Comparison of ENCODE assay signal across 10 cellular contexts in the genomic region with DNA sequence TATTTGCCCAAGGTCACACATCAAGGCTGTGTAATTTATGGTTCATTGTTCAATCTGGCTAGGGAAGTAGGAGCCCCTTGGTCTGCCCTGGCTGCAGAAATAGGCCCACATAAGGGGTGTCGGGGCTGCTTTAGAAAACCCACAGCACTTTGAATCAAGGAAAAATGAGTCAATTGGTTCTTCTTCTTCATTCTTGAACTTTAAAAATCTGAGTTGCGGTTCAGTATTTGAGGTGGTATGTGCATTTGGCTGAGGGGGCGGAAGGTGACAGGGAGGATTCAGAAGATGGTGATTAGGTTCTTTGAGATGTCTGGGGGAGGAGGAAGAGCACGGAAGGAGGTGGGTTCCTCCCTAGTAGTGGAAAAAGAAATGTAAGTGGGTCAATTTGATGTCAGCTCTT.
A peak's percentile ranks its signal among the peaks of the same experiment; 100 is the strongest.
DNase-seq lines count a peak whose midpoint lies in the region; ATAC-seq and TF ChIP-seq lines count a peak whose summit lies in the region.
"Had no signal": no experiment of that assay in that cellular context is flagged by ENCODE, and none has a peak within 500 bp of the region (broad histone marks: within the 10 kb centered on the region; RNA-seq: fewer than 3 reads in every experiment).

No MANE protein-coding gene starts in this region.

- no peak overlapping the region for H3K27ac Mint-ChIP-seq in CD4-positive, alpha-beta T cell
- H3K27ac Mint-ChIP-seq in GM23338, result no peak overlapping the region
- no peak overlapping the region for H3K27ac Mint-ChIP-seq in activated T-helper 2 cell treated with anti-CD3 and anti-CD28 coated beads, Interferon-gamma antibody, Interleukin-2, Interleukin-4, amounts not matched to agents 10 μg/mL and 5 μg/mL and 100 μg/mL, durations not matched to agents 14 hours and 24 hours and 36 hours

- peak; percentile 32 for ATAC-seq in CD4-positive, alpha-beta T cell (ENCODE audit: poor library complexity)
- no peak for ATAC-seq in GM23338
- ATAC-seq in HG03139 (IDR thresholded peaks at IDR 0.05; ENCODE audit: unreplicated experiment), result no peak
- ATAC-seq in GM21367 (IDR thresholded peaks at IDR 0.05; ENCODE audit: unreplicated experiment), result no peak
- ATAC-seq: heart right ventricle had no signal

- H3K27ac ChIP-seq in CD4-positive, alpha-beta T cell (ENCODE audit: low read depth, low read length), result no peak overlapping the region
- H3K27ac ChIP-seq in GM23338 (ENCODE audit: low read depth), result no peak overlapping the region
- peak overlapping the region in 7 of 8 donors; percentile 6 to 77 (median 54) for H3K27ac ChIP-seq in spleen

- no peak for TF ChIP-seq CTCF in CD4-positive, alpha-beta T cell (IDR thresholded peaks at IDR 0.05)
- TF ChIP-seq CTCF in GM23338 (conservative IDR thresholded peaks at IDR 0.05; ENCODE audit: low read depth in 2 of 2) (no peak), spleen (IDR thresholded peaks at IDR 0.05 in 8 of 11, conservative IDR thresholded peaks at IDR 0.05 in 3 of 11) (no peak)

- CTCF ChIA-PET in CD4-positive, alpha-beta T cell (lab: Charles Lee), result no interaction called here

- H3K27me3 Mint-ChIP-seq in CD4-positive, alpha-beta T cell, result no peaks in the 10 kb centered on the region
- H3K27me3 Mint-ChIP-seq in GM23338 (ENCODE audit: insufficient read depth, low read depth, poor library complexity), result peaks cover 4% of the 10 kb centered on the region
- H3K27me3 Mint-ChIP-seq in activated T-helper 2 cell treated with anti-CD3 and anti-CD28 coated beads, Interferon-gamma antibody, Interleukin-2, Interleukin-4, amounts not matched to agents 10 μg/mL and 5 μg/mL and 100 μg/mL, durations not matched to agents 14 hours and 24 hours and 36 hours (ENCODE audit: low read depth), result peaks cover 5% of the 10 kb centered on the region

- intact Hi-C loops in CD4-positive, alpha-beta T cell (cut with DNase I, micrococcal nuclease), result loop anchor here (5.0 to 10.0 kb wide), 2 partner anchors 268 to 270 kb away; no protein-coding TSS in a partner anchor
- intact Hi-C loops in spleen (cut with DNase I; ENCODE audit: low total_unique reads), result no loop called here
- intact Hi-C loops in activated T-helper 2 cell treated with anti-CD3 and anti-CD28 coated beads, Interferon-gamma antibody, Interleukin-2, Interleukin-4, amounts not matched to agents 10 μg/mL and 5 μg/mL and 100 μg/mL, durations not matched to agents 14 hours and 24 hours and 36 hours (cut with micrococcal nuclease), result loop anchor here (1.0 to 10.0 kb wide), 8 partner anchors 21 to 438 kb away; no protein-coding TSS in a partner anchor

- peaks cover 5% of the 10 kb centered on the region for H3K9me2 ChIP-seq in GM23338 (ENCODE audit: insufficient read depth)

- H3K27me3 ChIP-seq in CD4-positive, alpha-beta T cell (ENCODE audit: control insufficient read depth, insufficient read depth, low read length), result no peaks in the 10 kb centered on the region
- H3K27me3 ChIP-seq in GM23338 (ENCODE audit: insufficient read depth) (no peaks in the 10 kb centered on the region), spleen (replicated peaks in 1 of 7) (no peaks in the 10 kb centered on the region)
- H3K27me3 ChIP-seq: heart right ventricle had no signal

- H3K4me3 ChIP-seq in GM23338 (no peak overlapping the region), spleen (no peak overlapping the region)
- H3K4me3 ChIP-seq: heart right ventricle had no signal

- H3F3A ChIP-seq in GM23338 (replicated peaks; ENCODE audit: low read depth), result no peaks in the 10 kb centered on the region

- H3K36me3 ChIP-seq in GM23338 (ENCODE audit: insufficient read depth) (no peaks in the 10 kb centered on the region), spleen (no peaks in the 10 kb centered on the region)
- H3K36me3 ChIP-seq: heart right ventricle had no signal

- H3K4me3 Mint-ChIP-seq in CD4-positive, alpha-beta T cell, result no peak overlapping the region
- H3K4me3 Mint-ChIP-seq in GM23338, result no peak overlapping the region
- H3K4me3 Mint-ChIP-seq in activated T-helper 2 cell treated with anti-CD3 and anti-CD28 coated beads, Interferon-gamma antibody, Interleukin-2, Interleukin-4, amounts not matched to agents 10 μg/mL and 5 μg/mL and 100 μg/mL, durations not matched to agents 14 hours and 24 hours and 36 hours (ENCODE audit: low read depth), result no peak overlapping the region

- no peak for TF ChIP-seq POLR2A in spleen (IDR thresholded peaks at IDR 0.05)

- H3K36me3 Mint-ChIP-seq in CD4-positive, alpha-beta T cell (ENCODE audit: low read depth), result no peaks in the 10 kb centered on the region
- H3K36me3 Mint-ChIP-seq in GM23338 (ENCODE audit: low read depth), result no peaks in the 10 kb centered on the region
- H3K36me3 Mint-ChIP-seq in activated T-helper 2 cell treated with anti-CD3 and anti-CD28 coated beads, Interferon-gamma antibody, Interleukin-2, Interleukin-4, amounts not matched to agents 10 μg/mL and 5 μg/mL and 100 μg/mL, durations not matched to agents 14 hours and 24 hours and 36 hours (ENCODE audit: low read depth), result no peaks in the 10 kb centered on the region

- POLR2A ChIA-PET in CD4-positive, alpha-beta T cell (lab: Charles Lee), result interaction anchor here (0.8 to 2.0 kb wide), 6 partner anchors 26 to 275 kb away, joined by 3 to 7 read pairs (median 4); no protein-coding TSS in a partner anchor

- no peaks in the 10 kb centered on the region for H3K79me2 ChIP-seq in GM23338 (replicated peaks; ENCODE audit: insufficient read depth)

- peak overlapping the region; percentile 72; the same call in 1 of the 2 replicates for H2AFZ ChIP-seq in GM23338

- no peak for DNase-seq in CD4-positive, alpha-beta T cell
- no peak for DNase-seq in GM23338 (ENCODE audit: low spot score)
- peak in 2 of 3 experiments; percentile 20 to 45 for DNase-seq in activated CD8-positive, alpha-beta memory T cell treated with anti-CD3 and anti-CD28 coated beads for 48 hours (ENCODE audit: low read depth in 2 of 3, low spot score in 2 of 3)
- DNase-seq in spleen, result no peak
- DNase-seq in effector CD4-positive, alpha-beta T cell, result no peak
- DNase-seq in activated T-helper 2 cell treated with anti-CD3 and anti-CD28 coated beads, Interferon-gamma antibody, Interleukin-2, Interleukin-4, amounts not matched to agents 10 μg/mL and 5 μg/mL and 100 μg/mL, durations not matched to agents 14 hours and 24 hours and 36 hours (ENCODE audit: low spot score), result no peak
- DNase-seq: heart right ventricle, NCI-H2029 had no signal

- H4K20me1 ChIP-seq in GM23338 (replicated peaks; ENCODE audit: insufficient read depth), result no peaks in the 10 kb centered on the region

- H3K4me1 Mint-ChIP-seq in CD4-positive, alpha-beta T cell (ENCODE audit: low read depth), result peaks cover 11% of the 10 kb centered on the region
- H3K4me1 Mint-ChIP-seq in GM23338, result peaks cover 9% of the 10 kb centered on the region
- H3K4me1 Mint-ChIP-seq in activated T-helper 2 cell treated with anti-CD3 and anti-CD28 coated beads, Interferon-gamma antibody, Interleukin-2, Interleukin-4, amounts not matched to agents 10 μg/mL and 5 μg/mL and 100 μg/mL, durations not matched to agents 14 hours and 24 hours and 36 hours (ENCODE audit: low read depth), result peaks cover 17% of the 10 kb centered on the region

- H3K9me3 ChIP-seq in CD4-positive, alpha-beta T cell (ENCODE audit: control insufficient read depth, low read length), result no peaks in the 10 kb centered on the region
- no peaks in the 10 kb centered on the region for H3K9me3 ChIP-seq in spleen
- H3K9me3 ChIP-seq: heart right ventricle had no signal

- H3K9me3 Mint-ChIP-seq in CD4-positive, alpha-beta T cell, result no peaks in the 10 kb centered on the region
- no peaks in the 10 kb centered on the region for H3K9me3 Mint-ChIP-seq in GM23338
- H3K9me3 Mint-ChIP-seq in activated T-helper 2 cell treated with anti-CD3 and anti-CD28 coated beads, Interferon-gamma antibody, Interleukin-2, Interleukin-4, amounts not matched to agents 10 μg/mL and 5 μg/mL and 100 μg/mL, durations not matched to agents 14 hours and 24 hours and 36 hours, result no peaks in the 10 kb centered on the region

- H3K4me1 ChIP-seq in GM23338 (ENCODE audit: insufficient read depth) (peaks cover 26% of the 10 kb centered on the region), spleen (peaks cover 32 to 91% (median 74%) of the 10 kb centered on the region in 6 donors)

- no peak overlapping the region for H3K4me2 ChIP-seq in GM23338

- 33 to 62% (median 44%) methylated on average over 4 of the region's 4 CpGs for WGBS in spleen, 5 donors

TF ChIP-seq in GM23338, 12 proteins besides CTCF, POLR2A, EP300 and RAD21 (continues in another document):
- TF ChIP-seq CREB1 (CRISPR knock-in tag; IDR thresholded peaks at IDR 0.05; ENCODE audit: low read depth), result no peak
- TF ChIP-seq EZH2 (IDR thresholded peaks at IDR 0.05; ENCODE audit: low read depth, unreplicated experiment), result no peak
- TF ChIP-seq, protein P1, sequence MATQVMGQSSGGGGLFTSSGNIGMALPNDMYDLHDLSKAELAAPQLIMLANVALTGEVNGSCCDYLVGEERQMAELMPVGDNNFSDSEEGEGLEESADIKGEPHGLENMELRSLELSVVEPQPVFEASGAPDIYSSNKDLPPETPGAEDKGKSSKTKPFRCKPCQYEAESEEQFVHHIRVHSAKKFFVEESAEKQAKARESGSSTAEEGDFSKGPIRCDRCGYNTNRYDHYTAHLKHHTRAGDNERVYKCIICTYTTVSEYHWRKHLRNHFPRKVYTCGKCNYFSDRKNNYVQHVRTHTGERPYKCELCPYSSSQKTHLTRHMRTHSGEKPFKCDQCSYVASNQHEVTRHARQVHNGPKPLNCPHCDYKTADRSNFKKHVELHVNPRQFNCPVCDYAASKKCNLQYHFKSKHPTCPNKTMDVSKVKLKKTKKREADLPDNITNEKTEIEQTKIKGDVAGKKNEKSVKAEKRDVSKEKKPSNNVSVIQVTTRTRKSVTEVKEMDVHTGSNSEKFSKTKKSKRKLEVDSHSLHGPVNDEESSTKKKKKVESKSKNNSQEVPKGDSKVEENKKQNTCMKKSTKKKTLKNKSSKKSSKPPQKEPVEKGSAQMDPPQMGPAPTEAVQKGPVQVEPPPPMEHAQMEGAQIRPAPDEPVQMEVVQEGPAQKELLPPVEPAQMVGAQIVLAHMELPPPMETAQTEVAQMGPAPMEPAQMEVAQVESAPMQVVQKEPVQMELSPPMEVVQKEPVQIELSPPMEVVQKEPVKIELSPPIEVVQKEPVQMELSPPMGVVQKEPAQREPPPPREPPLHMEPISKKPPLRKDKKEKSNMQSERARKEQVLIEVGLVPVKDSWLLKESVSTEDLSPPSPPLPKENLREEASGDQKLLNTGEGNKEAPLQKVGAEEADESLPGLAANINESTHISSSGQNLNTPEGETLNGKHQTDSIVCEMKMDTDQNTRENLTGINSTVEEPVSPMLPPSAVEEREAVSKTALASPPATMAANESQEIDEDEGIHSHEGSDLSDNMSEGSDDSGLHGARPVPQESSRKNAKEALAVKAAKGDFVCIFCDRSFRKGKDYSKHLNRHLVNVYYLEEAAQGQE (IDR thresholded peaks at IDR 0.05; ENCODE audit: unreplicated experiment), result no peak
- no peak for TF ChIP-seq POLR2AphosphoS5 (IDR thresholded peaks at IDR 0.05; ENCODE audit: low read depth)
- no peak for TF ChIP-seq NANOG (IDR thresholded peaks at IDR 0.05; ENCODE audit: borderline replicate concordance)
- TF ChIP-seq ZNF331 (CRISPR knock-in tag; IDR thresholded peaks at IDR 0.05; ENCODE audit: low read depth), result no peak

Comparison
In these comparisons a context has a peak if more than half of its experiments do, and no peak if none do; other contexts are left out.
1. DNase-seq: peak in activated CD8-positive, alpha-beta memory T cell treated with anti-CD3 and anti-CD28 coated beads for 48 hours (2 of 3); none in CD4-positive, alpha-beta T cell (0 of 10), GM23338 (single experiment), spleen (single experiment), effector CD4-positive, alpha-beta T cell (single experiment) and activated T-helper 2 cell treated with anti-CD3 and anti-CD28 coated beads, Interferon-gamma antibody, Interleukin-2, Interleukin-4, amounts not matched to agents 10 μg/mL and 5 μg/mL and 100 μg/mL, durations not matched to agents 14 hours and 24 hours and 36 hours (single experiment).
2. H3K27ac ChIP-seq: peak in spleen (7 of 8); none in CD4-positive, alpha-beta T cell (single experiment) and GM23338 (single experiment).